ENCODE assay signal across 22 cellular contexts in genomic region chr9:109861499-109861898, GRCh38.
DNase-seq lines count a peak whose midpoint lies in the region; ATAC-seq, FAIRE-seq and TF ChIP-seq lines count a peak whose summit lies in the region.
"Had no signal": no experiment of that assay in that cellular context is flagged by ENCODE, and none has a peak within 500 bp of the region (broad histone marks: within the 10 kb centered on the region; RNA-seq: fewer than 3 reads in every experiment).

No MANE protein-coding gene starts in this region.

- no peak overlapping the region for H3K9ac ChIP-seq in subcutaneous abdominal adipose tissue (ENCODE audit: low read length in 5 of 5)

- H3K4me1 Mint-ChIP-seq in activated CD4-positive, alpha-beta T cell treated with anti-CD3 and anti-CD28 coated beads, Interleukin-2, amount 10 ng/mL, durations not matched to agents 24 days and 14 days: no peaks in the 10 kb centered on the region
- H3K4me1 Mint-ChIP-seq: activated CD4-positive, alpha-beta memory T cell treated with anti-CD3 and anti-CD28 coated beads, Interleukin-2, amount 10 ng/mL, durations not matched to agents 7 days and 5 days; CD14-positive monocyte had no signal

- no peak overlapping the region for H3K4me3 Mint-ChIP-seq in activated CD4-positive, alpha-beta T cell treated with anti-CD3 and anti-CD28 coated beads, Interleukin-2, amount 10 ng/mL, durations not matched to agents 24 days and 14 days
- H3K4me3 Mint-ChIP-seq: activated CD4-positive, alpha-beta memory T cell treated with anti-CD3 and anti-CD28 coated beads, Interleukin-2, amount 10 ng/mL, durations not matched to agents 7 days and 5 days; CD14-positive monocyte; effector memory CD8-positive, alpha-beta T cell; T-helper 2 cell treated with Interferon-gamma antibody and Interleukin-4, amounts not matched to agents 5 μg/mL and 100 μg/mL, for 36 hours had no signal

- H3K4me1 ChIP-seq in subcutaneous abdominal adipose tissue (ENCODE audit: control insufficient read depth in 5 of 5, insufficient read depth in 5 of 5, low read length in 5 of 5): peaks cover 2 to 35% (median 21%) of the 10 kb centered on the region in 5 donors

- DNase-seq in activated CD4-positive, alpha-beta T cell treated with anti-CD3 and anti-CD28 coated beads, Interleukin-2, amount 10 ng/mL, durations not matched to agents 24 days and 14 days: peak; percentile 30
- no peak for DNase-seq in activated CD4-positive, alpha-beta T cell treated with anti-CD3 and anti-CD28 coated beads, Interleukin-2, amount 50 U/mL, for 48 hours
- DNase-seq in caudate nucleus (lab: John Stamatoyannopoulos, UW) (peak in 3 of 61 donors; percentile 1 to 8 (median 8)), left cardiac atrium (no peak), H54 (ENCODE audit: insufficient read length, low spot score) (no peak), SIG-M5 treated with dmso at 0.1 percent for 504 hours (lab: John Stamatoyannopoulos, UW; ENCODE audit: unreplicated experiment) (no peak), NCI-H2227 (lab: John Stamatoyannopoulos, UW; ENCODE audit: unreplicated experiment) (no peak)
- DNase-seq: activated CD4-positive, alpha-beta memory T cell treated with anti-CD3 and anti-CD28 coated beads, Interleukin-2, amount 10 ng/mL, durations not matched to agents 7 days and 5 days; activated naive CD4-positive, alpha-beta T cell treated with Interleukin-2 at 50 U/mL for 16 hours; activated T-cell treated with anti-CD3 and anti-CD28 coated beads, Interleukin-2, amount 50 U/mL, for 1 hour; aorta; effector memory CD8-positive, alpha-beta T cell; NCI-H1436; NCI-H82; right lobe of liver; stimulated activated naive CD4-positive, alpha-beta T cell treated with Interleukin-2 at 50 U/mL for 16 hours had no signal

- H3K4me3 ChIP-seq in subcutaneous abdominal adipose tissue (ENCODE audit: low read depth in 1 of 5, low read length in 5 of 5): no peak overlapping the region
- H3K4me3 ChIP-seq: GM12878, right lobe of liver had no signal

- FAIRE-seq in H54 (lab: Jason Lieb, UNC): no peak
- FAIRE-seq: frontal cortex, GM12878 had no signal

- H3K27ac ChIP-seq in caudate nucleus (ENCODE audit: low read depth, low read length) (peak overlapping the region; percentile 32), subcutaneous abdominal adipose tissue (ENCODE audit: low read depth, low read length) (peak overlapping the region; percentile 66)
- H3K27ac ChIP-seq: 22Rv1, right lobe of liver had no signal

- no peaks in the 10 kb centered on the region for H3K9me3 Mint-ChIP-seq in activated CD4-positive, alpha-beta T cell treated with anti-CD3 and anti-CD28 coated beads, Interleukin-2, amount 10 ng/mL, durations not matched to agents 24 days and 14 days
- H3K9me3 Mint-ChIP-seq: activated CD4-positive, alpha-beta memory T cell treated with anti-CD3 and anti-CD28 coated beads, Interleukin-2, amount 10 ng/mL, durations not matched to agents 7 days and 5 days; effector memory CD8-positive, alpha-beta T cell; T-helper 2 cell treated with Interferon-gamma antibody and Interleukin-4, amounts not matched to agents 5 μg/mL and 100 μg/mL, for 36 hours had no signal

- intact Hi-C loops in activated CD4-positive, alpha-beta T cell treated with anti-CD3 and anti-CD28 coated beads, Interleukin-2, amount 10 ng/mL, durations not matched to agents 24 days and 14 days (cut with micrococcal nuclease): no loop called here
- intact Hi-C loops in left cardiac atrium (cut with DNase I): no loop called here

- no peak for TF ChIP-seq POLR2A in H54 (IDR thresholded peaks at IDR 0.05; ENCODE audit: low read depth, low read length)

- ATAC-seq in left cardiac atrium: peak; percentile 27 to 35
- ATAC-seq: effector memory CD8-positive, alpha-beta T cell; GM12878; right lobe of liver had no signal

- peaks cover 4% of the 10 kb centered on the region for H3K27me3 Mint-ChIP-seq in activated CD4-positive, alpha-beta T cell treated with anti-CD3 and anti-CD28 coated beads, Interleukin-2, amount 10 ng/mL, durations not matched to agents 24 days and 14 days

- H3K9me3 ChIP-seq in subcutaneous abdominal adipose tissue (ENCODE audit: control insufficient read depth in 5 of 5, low read length in 5 of 5): no peaks in the 10 kb centered on the region
- H3K9me3 ChIP-seq: right lobe of liver had no signal

- H3K27ac Mint-ChIP-seq in activated CD4-positive, alpha-beta T cell treated with anti-CD3 and anti-CD28 coated beads, Interleukin-2, amount 10 ng/mL, durations not matched to agents 24 days and 14 days: no peak overlapping the region
- H3K27ac Mint-ChIP-seq: activated CD4-positive, alpha-beta memory T cell treated with anti-CD3 and anti-CD28 coated beads, Interleukin-2, amount 10 ng/mL, durations not matched to agents 7 days and 5 days; CD14-positive monocyte; effector memory CD8-positive, alpha-beta T cell; T-helper 2 cell treated with Interferon-gamma antibody and Interleukin-4, amounts not matched to agents 5 μg/mL and 100 μg/mL, for 36 hours had no signal

- no peaks in the 10 kb centered on the region for H3K27me3 ChIP-seq in subcutaneous abdominal adipose tissue (ENCODE audit: control insufficient read depth in 5 of 5, insufficient read depth in 4 of 5, low read length in 5 of 5)
- H3K27me3 ChIP-seq: right lobe of liver had no signal

- H3K36me3 Mint-ChIP-seq in activated CD4-positive, alpha-beta T cell treated with anti-CD3 and anti-CD28 coated beads, Interleukin-2, amount 10 ng/mL, durations not matched to agents 24 days and 14 days (ENCODE audit: low read depth): no peaks in the 10 kb centered on the region
- H3K36me3 Mint-ChIP-seq: CD14-positive monocyte had no signal

- H3K36me3 ChIP-seq in subcutaneous abdominal adipose tissue (ENCODE audit: control insufficient read depth in 5 of 5, insufficient read depth in 5 of 5, low read length in 5 of 5): no peaks in the 10 kb centered on the region
- H3K36me3 ChIP-seq: right lobe of liver had no signal
